ENCODE assay signal across 2 cellular contexts in the genomic region with DNA sequence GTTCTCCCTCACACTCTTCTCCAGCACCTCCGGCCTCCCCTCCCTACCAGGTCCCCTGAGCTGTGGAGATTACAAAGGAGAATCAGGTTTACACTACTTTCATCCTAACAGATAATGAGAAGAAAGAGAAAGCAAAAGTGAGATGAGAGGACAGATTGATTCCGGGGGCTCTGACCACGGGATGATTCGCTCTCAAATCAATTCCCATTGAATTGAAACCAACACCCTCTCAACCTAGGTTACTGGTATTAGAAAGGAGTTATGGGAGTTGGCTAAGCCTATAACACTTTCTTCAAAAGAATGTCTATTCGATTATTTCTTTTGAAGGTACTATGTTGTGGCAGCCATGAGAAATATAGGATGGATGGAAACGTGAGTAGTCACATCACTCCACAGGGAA.
TF ChIP-seq lines count a peak whose summit lies in the region.

No MANE protein-coding gene starts in this region.

TF ChIP-seq in IMR-90, 13 proteins besides CTCF, POLR2A, EP300 and RAD21:
- TF ChIP-seq, protein P1, sequence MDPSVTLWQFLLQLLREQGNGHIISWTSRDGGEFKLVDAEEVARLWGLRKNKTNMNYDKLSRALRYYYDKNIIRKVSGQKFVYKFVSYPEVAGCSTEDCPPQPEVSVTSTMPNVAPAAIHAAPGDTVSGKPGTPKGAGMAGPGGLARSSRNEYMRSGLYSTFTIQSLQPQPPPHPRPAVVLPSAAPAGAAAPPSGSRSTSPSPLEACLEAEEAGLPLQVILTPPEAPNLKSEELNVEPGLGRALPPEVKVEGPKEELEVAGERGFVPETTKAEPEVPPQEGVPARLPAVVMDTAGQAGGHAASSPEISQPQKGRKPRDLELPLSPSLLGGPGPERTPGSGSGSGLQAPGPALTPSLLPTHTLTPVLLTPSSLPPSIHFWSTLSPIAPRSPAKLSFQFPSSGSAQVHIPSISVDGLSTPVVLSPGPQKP (IDR thresholded peaks at IDR 0.05; ENCODE audit: borderline replicate concordance, low read depth, low read length) = no peak
- TF ChIP-seq CHD1 (IDR thresholded peaks at IDR 0.05; ENCODE audit: low read depth, low read length) (no peak), SMC3 (IDR thresholded peaks at IDR 0.05; ENCODE audit: low read depth, low read length) (no peak), BHLHE40 (IDR thresholded peaks at IDR 0.05; ENCODE audit: low read depth, low read length) (no peak), NFE2L2 (IDR thresholded peaks at IDR 0.05; ENCODE audit: low read depth, low read length) (no peak), FOS (IDR thresholded peaks at IDR 0.05; ENCODE audit: low read depth, low read length) (no peak), CEBPB (IDR thresholded peaks at IDR 0.05; ENCODE audit: low read depth, low read length) (no peak), MXI1 (IDR thresholded peaks at IDR 0.05; ENCODE audit: borderline replicate concordance, low read depth, low read length) (no peak), RCOR1 (IDR thresholded peaks at IDR 0.05; ENCODE audit: insufficient replicate concordance, low read length) (no peak)
- TF ChIP-seq, protein P2, sequence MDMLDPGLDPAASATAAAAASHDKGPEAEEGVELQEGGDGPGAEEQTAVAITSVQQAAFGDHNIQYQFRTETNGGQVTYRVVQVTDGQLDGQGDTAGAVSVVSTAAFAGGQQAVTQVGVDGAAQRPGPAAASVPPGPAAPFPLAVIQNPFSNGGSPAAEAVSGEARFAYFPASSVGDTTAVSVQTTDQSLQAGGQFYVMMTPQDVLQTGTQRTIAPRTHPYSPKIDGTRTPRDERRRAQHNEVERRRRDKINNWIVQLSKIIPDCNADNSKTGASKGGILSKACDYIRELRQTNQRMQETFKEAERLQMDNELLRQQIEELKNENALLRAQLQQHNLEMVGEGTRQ (IDR thresholded peaks at IDR 0.05; ENCODE audit: low read depth, low read length) = no peak

TF ChIP-seq in GM12878, 131 proteins besides CTCF, POLR2A, EP300 and RAD21:
- TF ChIP-seq, protein P3, sequence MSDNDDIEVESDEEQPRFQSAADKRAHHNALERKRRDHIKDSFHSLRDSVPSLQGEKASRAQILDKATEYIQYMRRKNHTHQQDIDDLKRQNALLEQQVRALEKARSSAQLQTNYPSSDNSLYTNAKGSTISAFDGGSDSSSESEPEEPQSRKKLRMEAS (IDR thresholded peaks at IDR 0.05; ENCODE audit: low read depth, low read length) = no peak
- TF ChIP-seq GABPA (IDR thresholded peaks at IDR 0.05; ENCODE audit: low read depth) = 0 out of 2 replicates have a peak, but pooled peaks have one; percentile 29
